2 cellular contexts compared by ENCODE assay signal in the genomic region with DNA sequence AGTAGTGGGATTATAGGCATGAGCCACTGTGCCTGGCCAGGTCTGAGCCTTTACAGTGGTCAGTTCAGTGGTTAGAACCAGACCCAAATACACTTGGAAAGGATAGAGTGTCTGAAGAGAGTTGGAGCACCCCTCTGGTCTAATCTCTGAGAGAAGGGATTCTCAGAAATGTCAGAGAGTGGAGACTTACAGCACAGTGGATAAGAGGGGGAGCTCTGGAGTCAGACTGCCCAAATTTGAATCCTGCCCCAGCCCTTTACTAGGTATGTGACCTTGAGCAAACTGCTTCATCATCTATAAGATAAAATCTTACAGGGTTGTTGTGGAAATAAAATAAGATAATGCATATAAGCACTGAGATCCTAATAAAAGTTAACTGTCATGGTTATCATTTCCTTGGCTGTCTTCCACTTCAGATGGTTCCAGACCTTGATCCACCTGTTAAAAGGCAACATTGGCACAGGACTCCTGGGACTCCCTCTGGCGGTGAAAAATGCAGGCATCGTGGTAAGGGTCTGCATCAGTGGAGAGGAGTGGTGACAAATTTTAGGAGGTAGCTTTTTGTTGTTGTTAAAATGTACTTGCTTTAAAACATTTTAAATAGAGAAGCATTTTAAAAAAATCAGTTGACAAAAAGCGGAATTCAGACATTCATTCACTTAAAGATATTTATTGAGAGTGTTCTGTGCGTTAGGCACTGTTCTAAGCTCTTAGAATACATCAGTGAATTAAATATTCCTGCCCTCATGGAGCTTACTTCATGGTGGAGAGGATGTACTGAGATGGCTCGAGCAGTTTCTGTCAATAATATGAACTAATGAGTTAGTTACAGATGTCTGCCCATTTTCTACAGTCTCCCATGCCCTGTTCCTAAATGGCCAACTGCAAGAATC.
TF ChIP-seq lines count a peak whose summit lies in the region.

No MANE protein-coding gene starts in this region.

TF ChIP-seq in HCT116, 20 proteins besides CTCF, POLR2A, EP300 and RAD21 (continued from another document):
- TF ChIP-seq CBX3 (IDR thresholded peaks at IDR 0.05; ENCODE audit: low read depth) (no peak), JUND (IDR thresholded peaks at IDR 0.05) (no peak), EZH2 (IDR thresholded peaks at IDR 0.05) (no peak), SIN3A (IDR thresholded peaks at IDR 0.05; ENCODE audit: low read depth) (no peak), TCF7L2 (IDR thresholded peaks at IDR 0.05; ENCODE audit: borderline replicate concordance, extremely low read depth, insufficient read depth, insufficient read length) (no peak), FOSL1 (IDR thresholded peaks at IDR 0.05; ENCODE audit: low read depth) (no peak), SP1 (IDR thresholded peaks at IDR 0.05; ENCODE audit: low read depth) (no peak)
- TF ChIP-seq, protein P1, sequence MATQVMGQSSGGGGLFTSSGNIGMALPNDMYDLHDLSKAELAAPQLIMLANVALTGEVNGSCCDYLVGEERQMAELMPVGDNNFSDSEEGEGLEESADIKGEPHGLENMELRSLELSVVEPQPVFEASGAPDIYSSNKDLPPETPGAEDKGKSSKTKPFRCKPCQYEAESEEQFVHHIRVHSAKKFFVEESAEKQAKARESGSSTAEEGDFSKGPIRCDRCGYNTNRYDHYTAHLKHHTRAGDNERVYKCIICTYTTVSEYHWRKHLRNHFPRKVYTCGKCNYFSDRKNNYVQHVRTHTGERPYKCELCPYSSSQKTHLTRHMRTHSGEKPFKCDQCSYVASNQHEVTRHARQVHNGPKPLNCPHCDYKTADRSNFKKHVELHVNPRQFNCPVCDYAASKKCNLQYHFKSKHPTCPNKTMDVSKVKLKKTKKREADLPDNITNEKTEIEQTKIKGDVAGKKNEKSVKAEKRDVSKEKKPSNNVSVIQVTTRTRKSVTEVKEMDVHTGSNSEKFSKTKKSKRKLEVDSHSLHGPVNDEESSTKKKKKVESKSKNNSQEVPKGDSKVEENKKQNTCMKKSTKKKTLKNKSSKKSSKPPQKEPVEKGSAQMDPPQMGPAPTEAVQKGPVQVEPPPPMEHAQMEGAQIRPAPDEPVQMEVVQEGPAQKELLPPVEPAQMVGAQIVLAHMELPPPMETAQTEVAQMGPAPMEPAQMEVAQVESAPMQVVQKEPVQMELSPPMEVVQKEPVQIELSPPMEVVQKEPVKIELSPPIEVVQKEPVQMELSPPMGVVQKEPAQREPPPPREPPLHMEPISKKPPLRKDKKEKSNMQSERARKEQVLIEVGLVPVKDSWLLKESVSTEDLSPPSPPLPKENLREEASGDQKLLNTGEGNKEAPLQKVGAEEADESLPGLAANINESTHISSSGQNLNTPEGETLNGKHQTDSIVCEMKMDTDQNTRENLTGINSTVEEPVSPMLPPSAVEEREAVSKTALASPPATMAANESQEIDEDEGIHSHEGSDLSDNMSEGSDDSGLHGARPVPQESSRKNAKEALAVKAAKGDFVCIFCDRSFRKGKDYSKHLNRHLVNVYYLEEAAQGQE (IDR thresholded peaks at IDR 0.05; ENCODE audit: low read depth): no peak

TF ChIP-seq in K562, 482 proteins besides CTCF, POLR2A, EP300 and RAD21:
- TF ChIP-seq, protein P2, sequence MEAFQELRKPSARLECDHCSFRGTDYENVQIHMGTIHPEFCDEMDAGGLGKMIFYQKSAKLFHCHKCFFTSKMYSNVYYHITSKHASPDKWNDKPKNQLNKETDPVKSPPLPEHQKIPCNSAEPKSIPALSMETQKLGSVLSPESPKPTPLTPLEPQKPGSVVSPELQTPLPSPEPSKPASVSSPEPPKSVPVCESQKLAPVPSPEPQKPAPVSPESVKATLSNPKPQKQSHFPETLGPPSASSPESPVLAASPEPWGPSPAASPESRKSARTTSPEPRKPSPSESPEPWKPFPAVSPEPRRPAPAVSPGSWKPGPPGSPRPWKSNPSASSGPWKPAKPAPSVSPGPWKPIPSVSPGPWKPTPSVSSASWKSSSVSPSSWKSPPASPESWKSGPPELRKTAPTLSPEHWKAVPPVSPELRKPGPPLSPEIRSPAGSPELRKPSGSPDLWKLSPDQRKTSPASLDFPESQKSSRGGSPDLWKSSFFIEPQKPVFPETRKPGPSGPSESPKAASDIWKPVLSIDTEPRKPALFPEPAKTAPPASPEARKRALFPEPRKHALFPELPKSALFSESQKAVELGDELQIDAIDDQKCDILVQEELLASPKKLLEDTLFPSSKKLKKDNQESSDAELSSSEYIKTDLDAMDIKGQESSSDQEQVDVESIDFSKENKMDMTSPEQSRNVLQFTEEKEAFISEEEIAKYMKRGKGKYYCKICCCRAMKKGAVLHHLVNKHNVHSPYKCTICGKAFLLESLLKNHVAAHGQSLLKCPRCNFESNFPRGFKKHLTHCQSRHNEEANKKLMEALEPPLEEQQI (IDR thresholded peaks at IDR 0.05): no peak
- TF ChIP-seq, protein P3, sequence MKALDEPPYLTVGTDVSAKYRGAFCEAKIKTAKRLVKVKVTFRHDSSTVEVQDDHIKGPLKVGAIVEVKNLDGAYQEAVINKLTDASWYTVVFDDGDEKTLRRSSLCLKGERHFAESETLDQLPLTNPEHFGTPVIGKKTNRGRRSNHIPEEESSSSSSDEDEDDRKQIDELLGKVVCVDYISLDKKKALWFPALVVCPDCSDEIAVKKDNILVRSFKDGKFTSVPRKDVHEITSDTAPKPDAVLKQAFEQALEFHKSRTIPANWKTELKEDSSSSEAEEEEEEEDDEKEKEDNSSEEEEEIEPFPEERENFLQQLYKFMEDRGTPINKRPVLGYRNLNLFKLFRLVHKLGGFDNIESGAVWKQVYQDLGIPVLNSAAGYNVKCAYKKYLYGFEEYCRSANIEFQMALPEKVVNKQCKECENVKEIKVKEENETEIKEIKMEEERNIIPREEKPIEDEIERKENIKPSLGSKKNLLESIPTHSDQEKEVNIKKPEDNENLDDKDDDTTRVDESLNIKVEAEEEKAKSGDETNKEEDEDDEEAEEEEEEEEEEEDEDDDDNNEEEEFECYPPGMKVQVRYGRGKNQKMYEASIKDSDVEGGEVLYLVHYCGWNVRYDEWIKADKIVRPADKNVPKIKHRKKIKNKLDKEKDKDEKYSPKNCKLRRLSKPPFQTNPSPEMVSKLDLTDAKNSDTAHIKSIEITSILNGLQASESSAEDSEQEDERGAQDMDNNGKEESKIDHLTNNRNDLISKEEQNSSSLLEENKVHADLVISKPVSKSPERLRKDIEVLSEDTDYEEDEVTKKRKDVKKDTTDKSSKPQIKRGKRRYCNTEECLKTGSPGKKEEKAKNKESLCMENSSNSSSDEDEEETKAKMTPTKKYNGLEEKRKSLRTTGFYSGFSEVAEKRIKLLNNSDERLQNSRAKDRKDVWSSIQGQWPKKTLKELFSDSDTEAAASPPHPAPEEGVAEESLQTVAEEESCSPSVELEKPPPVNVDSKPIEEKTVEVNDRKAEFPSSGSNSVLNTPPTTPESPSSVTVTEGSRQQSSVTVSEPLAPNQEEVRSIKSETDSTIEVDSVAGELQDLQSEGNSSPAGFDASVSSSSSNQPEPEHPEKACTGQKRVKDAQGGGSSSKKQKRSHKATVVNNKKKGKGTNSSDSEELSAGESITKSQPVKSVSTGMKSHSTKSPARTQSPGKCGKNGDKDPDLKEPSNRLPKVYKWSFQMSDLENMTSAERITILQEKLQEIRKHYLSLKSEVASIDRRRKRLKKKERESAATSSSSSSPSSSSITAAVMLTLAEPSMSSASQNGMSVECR (CRISPR knock-in tag; IDR thresholded peaks at IDR 0.05): no peak
- TF ChIP-seq ADNP (tag; IDR thresholded peaks at IDR 0.05) (peak; percentile 61; the same call in 1 of the 2 replicates), ZNF316 (IDR thresholded peaks at IDR 0.05) (0 out of 2 replicates have a peak, but pooled peaks have one; percentile 1), NRF1 (conservative IDR thresholded peaks at IDR 0.05 in 1 of 2, IDR thresholded peaks at IDR 0.05 in 1 of 2) (no peak), TRIM28 (IDR thresholded peaks at IDR 0.05) (no peak), CCNT2 (IDR thresholded peaks at IDR 0.05; ENCODE audit: borderline replicate concordance, extremely low read depth, insufficient read length, low read depth, low read length) (no peak), SAFB2 (IDR thresholded peaks at IDR 0.05; ENCODE audit: borderline replicate concordance, low read depth, low read length, severe bottlenecking) (no peak)
